8 cellular contexts compared by ENCODE assay signal in genomic region chr11:67508486-67509121, GRCh38. TPM values are rescaled to one million over a fixed set of nuclear protein-coding genes. Genes with fewer than 3 reads are reported as not detected.
DNase-seq lines count a peak whose midpoint lies in the region; ATAC-seq and TF ChIP-seq lines count a peak whose summit lies in the region.

No MANE protein-coding gene starts in this region.

- peak overlapping the region; percentile 86 for H3K27ac Mint-ChIP-seq in neural progenitor cell

- H3K4me3 ChIP-seq in HAP-1 (peak overlapping the region; percentile 99), MG63 (peak overlapping the region; percentile 78), neural progenitor cell (peak overlapping the region; percentile 72), stomach smooth muscle (ENCODE audit: low read length in 2 of 2) (peak overlapping the region; percentile 83 to 86)

- H3K9ac ChIP-seq in ES-I3 (ENCODE audit: low read depth, low read length) (peak overlapping the region; percentile 94), neural progenitor cell (peak overlapping the region; percentile 53), stomach smooth muscle (ENCODE audit: low read length in 2 of 2) (peak overlapping the region; percentile 85 to 93)

- peaks cover 16% of the 10 kb centered on the region for H3K27me3 Mint-ChIP-seq in neural progenitor cell (ENCODE audit: insufficient read depth, low read depth)

- H3K4me1 Mint-ChIP-seq in neural progenitor cell, result peaks cover 27% of the 10 kb centered on the region

- DNase-seq in HAP-1 (ENCODE audit: low spot score in 2 of 2) (peak; percentile 94 to 99), MG63 (peak; percentile 94), SHP77 (lab: John Stamatoyannopoulos, UW) (peak; percentile 99), activated gamma-delta T cell treated with Interleukin-2 at 50 U/mL for 16 hours (peak; percentile 99), foreskin keratinocyte (peak; percentile 89 to 96), neural progenitor cell (ENCODE audit: low spot score) (peak; percentile 100)

- H3K4me1 ChIP-seq in ES-I3 (ENCODE audit: insufficient read depth, low read length) (peaks cover 7% of the 10 kb centered on the region; the same call in 1 of the 2 replicates), HAP-1 (peaks cover 34% of the 10 kb centered on the region), foreskin keratinocyte (peaks cover 6% of the 10 kb centered on the region), neural progenitor cell (peaks cover 20% of the 10 kb centered on the region), stomach smooth muscle (ENCODE audit: control insufficient read depth, insufficient read depth, low read length) (peaks cover 44% of the 10 kb centered on the region)

- TF ChIP-seq CTCF in foreskin keratinocyte (conservative IDR thresholded peaks at IDR 0.05), result peak; percentile 3
- no peak for TF ChIP-seq CTCF in neural progenitor cell (IDR thresholded peaks at IDR 0.05)

- H4K20me1 ChIP-seq in neural progenitor cell (ENCODE audit: low read depth), result peaks cover 34% of the 10 kb centered on the region

- ATAC-seq in foreskin keratinocyte, result peak; percentile 35

- H3K36me3 ChIP-seq in ES-I3 (ENCODE audit: insufficient read depth, low read length) (no peaks in the 10 kb centered on the region), HAP-1 (replicated peaks) (peaks cover 16% of the 10 kb centered on the region), MG63 (peaks cover 11% of the 10 kb centered on the region), neural progenitor cell (no peaks in the 10 kb centered on the region), stomach smooth muscle (ENCODE audit: control insufficient read depth in 2 of 2, insufficient read depth in 2 of 2, low read length in 2 of 2) (no peaks in the 10 kb centered on the region)

- peaks cover 38% of the 10 kb centered on the region for H3F3A ChIP-seq in neural progenitor cell (ENCODE audit: low read depth)

- H2AFZ ChIP-seq in neural progenitor cell (replicated peaks), result peak overlapping the region; percentile 85

- H3K79me2 ChIP-seq in neural progenitor cell (ENCODE audit: low read depth), result peaks cover 9% of the 10 kb centered on the region

- no peaks in the 10 kb centered on the region for H3K36me3 Mint-ChIP-seq in neural progenitor cell

- H3K9me3 Mint-ChIP-seq in neural progenitor cell, result no peaks in the 10 kb centered on the region

- H3K27ac ChIP-seq in foreskin keratinocyte (peak overlapping the region; percentile 67), neural progenitor cell (peak overlapping the region; percentile 94), stomach smooth muscle (ENCODE audit: low read length) (peak overlapping the region; percentile 97)

- H3K27me3 ChIP-seq in HAP-1 (ENCODE audit: low read depth) (peaks cover 6% of the 10 kb centered on the region), MG63 (no peaks in the 10 kb centered on the region), foreskin keratinocyte (no peaks in the 10 kb centered on the region), neural progenitor cell (peaks cover 43% of the 10 kb centered on the region), stomach smooth muscle (ENCODE audit: control insufficient read depth in 1 of 2, insufficient read depth in 2 of 2, low read length in 2 of 2) (peaks cover 0 to 12% of the 10 kb centered on the region in 2 donors)

- peak overlapping the region; percentile 90 for H3K4me3 Mint-ChIP-seq in neural progenitor cell

- H3K9me3 ChIP-seq in ES-I3 (ENCODE audit: control insufficient read depth, insufficient read depth, low read length), result no peaks in the 10 kb centered on the region
- H3K9me3 ChIP-seq in HAP-1, result no peaks in the 10 kb centered on the region
- H3K9me3 ChIP-seq in MG63, result no peaks in the 10 kb centered on the region
- no peaks in the 10 kb centered on the region for H3K9me3 ChIP-seq in neural progenitor cell (ENCODE audit: low read depth)
- H3K9me3 ChIP-seq in stomach smooth muscle (ENCODE audit: control insufficient read depth in 2 of 2, low read length in 2 of 2), result no peaks in the 10 kb centered on the region

- in situ Hi-C loops in HAP-1 (cut with MboI; ENCODE audit: low sequenced_read_pairs), result no loop called here

- peak overlapping the region; percentile 90 for H3K4me2 ChIP-seq in neural progenitor cell

RNA-seq across cellular contexts. Expression of gene CDK2AP2, which starts 0.6 kb away (rescaled TPM):
- total RNA-seq in MG63 (2014; rRNA removed; shearing (Covaris generic); ENCODE audit: low replicate concordance), result 14.1 and 14.8 TPM in 2 replicates
- total RNA-seq in foreskin keratinocyte, result 40.8 and 43.4 TPM in 2 replicates
- 67.5 and 73.5 TPM in 2 replicates for polyA plus RNA-seq in foreskin keratinocyte
- total RNA-seq in neural progenitor cell (ENCODE audit: low replicate concordance), result 2.1 and 17.1 TPM in 2 replicates

RNA-seq across cellular contexts. Expression of gene PITPNM1, which starts 3.4 kb away (rescaled TPM):
- 5.5 and 18.9 TPM in 2 replicates for total RNA-seq in MG63 (2014; rRNA removed; shearing (Covaris generic); ENCODE audit: low replicate concordance)
- total RNA-seq in foreskin keratinocyte (27.7 and 29.0 TPM in 2 replicates), neural progenitor cell (ENCODE audit: low replicate concordance) (7.7 and 32.8 TPM in 2 replicates)
- 18.0 and 18.9 TPM in 2 replicates for polyA plus RNA-seq in foreskin keratinocyte

RNA-seq across cellular contexts. Expression of gene CABP2, which starts 14.6 kb away (rescaled TPM):
- not detected in 2 replicates for total RNA-seq in MG63 (2014; rRNA removed; shearing (Covaris generic); ENCODE audit: low replicate concordance)
- total RNA-seq in foreskin keratinocyte, result not detected in 2 replicates
- not detected in 2 replicates for polyA plus RNA-seq in foreskin keratinocyte
- not detected in 2 replicates for total RNA-seq in neural progenitor cell (ENCODE audit: low replicate concordance)

RNA-seq across cellular contexts. Expression of gene AIP, which starts 25.8 kb away (rescaled TPM):
- total RNA-seq in MG63 (2014; rRNA removed; shearing (Covaris generic); ENCODE audit: low replicate concordance), result 85.1 and 122 TPM in 2 replicates
- total RNA-seq in foreskin keratinocyte (40.4 and 41.0 TPM in 2 replicates), neural progenitor cell (ENCODE audit: low replicate concordance) (20.3 and 38.5 TPM in 2 replicates)
- polyA plus RNA-seq in foreskin keratinocyte, result 49.1 and 56.0 TPM in 2 replicates

RNA-seq across cellular contexts. Expression of gene TMEM134, which starts 39.6 kb away (rescaled TPM):
- total RNA-seq in MG63 (2014; rRNA removed; shearing (Covaris generic); ENCODE audit: low replicate concordance), result 39.4 and 44.2 TPM in 2 replicates
- total RNA-seq in foreskin keratinocyte (29.4 TPM in 2 replicates), neural progenitor cell (ENCODE audit: low replicate concordance) (68.1 and 88.8 TPM in 2 replicates)
- polyA plus RNA-seq in foreskin keratinocyte, result 59.2 and 69.8 TPM in 2 replicates

Comparison
In these comparisons a context has a peak if more than half of its experiments do, and no peak if none do; other contexts are left out.
1. Peak in every context shown above with its lines: DNase-seq, ATAC-seq, H3K4me3 ChIP-seq and H3K27ac ChIP-seq.